In the genomic region with DNA sequence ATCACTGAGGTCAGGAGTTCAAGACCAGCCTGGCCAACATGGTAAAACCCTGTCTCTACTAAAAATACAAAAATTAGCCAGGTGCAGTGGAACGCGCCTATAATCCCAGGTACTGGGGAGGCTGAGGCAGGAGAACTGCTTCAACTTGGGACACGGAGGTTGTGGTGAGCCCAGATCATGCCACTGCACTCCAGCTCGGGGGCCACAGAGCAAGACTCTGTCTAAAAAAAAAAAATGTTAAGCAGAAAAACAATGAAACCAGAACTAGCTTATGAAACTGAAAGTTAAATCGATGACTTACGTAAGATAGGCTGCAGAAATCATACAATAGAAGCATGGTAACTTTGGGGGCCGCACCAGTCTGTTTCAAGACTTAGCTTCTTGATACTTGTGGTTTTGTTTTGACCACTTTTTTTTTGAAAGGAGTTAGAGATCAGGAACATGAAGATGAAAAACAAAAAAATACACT, we compare ENCODE assay signal across 8 cellular contexts. TPM values are rescaled to one million over a fixed set of nuclear protein-coding genes. Genes with fewer than 3 reads are reported as not detected.
DNase-seq lines count a peak whose midpoint lies in the region; ATAC-seq lines count a peak whose summit lies in the region.

No MANE protein-coding gene starts in this region.

- H3K27me3 Mint-ChIP-seq in CD4-positive, CD25-positive, alpha-beta regulatory T cell = peaks cover 5% of the 10 kb centered on the region
- H3K27me3 Mint-ChIP-seq in IgD-negative memory B cell = no peaks in the 10 kb centered on the region
- no peaks in the 10 kb centered on the region for H3K27me3 Mint-ChIP-seq in naive thymus-derived CD8-positive, alpha-beta T cell

- no peaks in the 10 kb centered on the region for H3K36me3 Mint-ChIP-seq in CD4-positive, CD25-positive, alpha-beta regulatory T cell
- no peaks in the 10 kb centered on the region for H3K36me3 Mint-ChIP-seq in IgD-negative memory B cell
- no peaks in the 10 kb centered on the region for H3K36me3 Mint-ChIP-seq in naive thymus-derived CD8-positive, alpha-beta T cell

- no peaks in the 10 kb centered on the region for H3K36me3 ChIP-seq in CD4-positive, CD25-positive, alpha-beta regulatory T cell (ENCODE audit: control insufficient read depth, insufficient read depth, low read length)

- POLR2A ChIA-PET in naive thymus-derived CD8-positive, alpha-beta T cell (lab: Charles Lee) = interaction anchor here (0.5 to 5.4 kb wide), 25 partner anchors 8 to 529 kb away, joined by 3 to 48 read pairs (median 4); a partner anchor contains a TSS

- peaks cover 34 to 89% (median 61%) of the 10 kb centered on the region in 4 donors for H3K4me1 Mint-ChIP-seq in CD4-positive, CD25-positive, alpha-beta regulatory T cell
- peaks cover 30 to 36% (median 34%) of the 10 kb centered on the region in 3 donors for H3K4me1 Mint-ChIP-seq in IgD-negative memory B cell
- peaks cover 28 to 81% (median 79%) of the 10 kb centered on the region in 4 donors for H3K4me1 Mint-ChIP-seq in naive thymus-derived CD8-positive, alpha-beta T cell

- peak; percentile 88 to 90 for ATAC-seq in CD4-positive, CD25-positive, alpha-beta regulatory T cell (ENCODE audit: low read depth in 2 of 2)
- peak; percentile 94 for ATAC-seq in GM21390 (IDR thresholded peaks at IDR 0.05; ENCODE audit: unreplicated experiment)
- peak; percentile 87 to 91 for ATAC-seq in naive thymus-derived CD8-positive, alpha-beta T cell

- DNase-seq in CD4-positive, CD25-positive, alpha-beta regulatory T cell = peak; percentile 59 to 94 (median 87)
- peak; percentile 28 for DNase-seq in activated T-cell treated with anti-CD3 and anti-CD28 coated beads for 4 hours
- peak; percentile 28 to 91 (median 77) for DNase-seq in naive thymus-derived CD8-positive, alpha-beta T cell
- no peak for DNase-seq in epidermal melanocyte (ENCODE audit: insufficient read length, low spot score)
- DNase-seq in NCI-H345 treated with DMSO at 0.1 percent for 48 hours (lab: John Stamatoyannopoulos, UW; ENCODE audit: unreplicated experiment) = no peak
- DNase-seq in mesenteric fat pad (ENCODE audit: low spot score) = no peak

- no peaks in the 10 kb centered on the region for H3K27me3 ChIP-seq in CD4-positive, CD25-positive, alpha-beta regulatory T cell (ENCODE audit: control insufficient read depth, insufficient read depth, low read length)

- peak overlapping the region; percentile 95 to 100 (median 98) for H3K27ac Mint-ChIP-seq in CD4-positive, CD25-positive, alpha-beta regulatory T cell
- peak overlapping the region; percentile 84 to 99 (median 97) for H3K27ac Mint-ChIP-seq in IgD-negative memory B cell
- peak overlapping the region; percentile 94 to 100 (median 98) for H3K27ac Mint-ChIP-seq in naive thymus-derived CD8-positive, alpha-beta T cell

- peak overlapping the region; percentile 89 to 93 (median 90) for H3K4me3 Mint-ChIP-seq in CD4-positive, CD25-positive, alpha-beta regulatory T cell
- H3K4me3 Mint-ChIP-seq in IgD-negative memory B cell = peak overlapping the region; percentile 68 to 95 (median 86)
- peak overlapping the region; percentile 81 to 94 (median 89) for H3K4me3 Mint-ChIP-seq in naive thymus-derived CD8-positive, alpha-beta T cell

- H3K4me1 ChIP-seq in CD4-positive, CD25-positive, alpha-beta regulatory T cell (ENCODE audit: control insufficient read depth, insufficient read depth, low read length, poor library complexity, severe bottlenecking) = peaks cover 75% of the 10 kb centered on the region

- no peaks in the 10 kb centered on the region for H3K9me3 Mint-ChIP-seq in CD4-positive, CD25-positive, alpha-beta regulatory T cell
- no peaks in the 10 kb centered on the region for H3K9me3 Mint-ChIP-seq in IgD-negative memory B cell
- H3K9me3 Mint-ChIP-seq in naive thymus-derived CD8-positive, alpha-beta T cell = peaks cover 0 to 9% (median 0%) of the 10 kb centered on the region in 9 donors

- H3K4me3 ChIP-seq in CD4-positive, CD25-positive, alpha-beta regulatory T cell (ENCODE audit: low read depth, low read length) = peak overlapping the region; percentile 94

- no peaks in the 10 kb centered on the region for H3K9me3 ChIP-seq in CD4-positive, CD25-positive, alpha-beta regulatory T cell (ENCODE audit: control insufficient read depth in 2 of 2, low read length in 2 of 2)

- H3K27ac ChIP-seq in CD4-positive, CD25-positive, alpha-beta regulatory T cell (ENCODE audit: insufficient read depth, low read length, poor library complexity, severe bottlenecking) = peak overlapping the region; percentile 92

RNA-seq across cellular contexts. Expression of a gene that starts 6.2 kb away (rescaled TPM):
- total RNA-seq in CD4-positive, CD25-positive, alpha-beta regulatory T cell = 42.7 TPM
- polyA plus RNA-seq in CD4-positive, CD25-positive, alpha-beta regulatory T cell = 10 to 100 TPM; 15.0 to 20.1 (median 18.9) TPM
- 1.6 TPM for polyA plus RNA-seq in IgD-negative memory B cell
- total RNA-seq in naive thymus-derived CD8-positive, alpha-beta T cell = 10 to 100 TPM; 23.9 to 27.2 TPM
- 10 to 100 TPM in 2 of 3 donors, 1 to 10 TPM in 1; 9.7 to 19.5 (median 18.6) TPM for polyA plus RNA-seq in naive thymus-derived CD8-positive, alpha-beta T cell
- 8.9 TPM for total RNA-seq in mesenteric fat pad

Comparison
In these comparisons a context has a peak if more than half of its experiments do, and no peak if none do; other contexts are left out.
1. DNase-seq: peak in CD4-positive, CD25-positive, alpha-beta regulatory T cell (3 of 3), activated T-cell treated with anti-CD3 and anti-CD28 coated beads for 4 hours (single experiment) and naive thymus-derived CD8-positive, alpha-beta T cell (10 of 10); none in epidermal melanocyte (single experiment), NCI-H345 treated with DMSO at 0.1 percent for 48 hours (single experiment) and mesenteric fat pad (single experiment).
2. Peak in every context shown above with its lines, with median percentiles within 50 percentile points of each other: ATAC-seq, H3K27ac Mint-ChIP-seq and H3K4me3 Mint-ChIP-seq.